ENCODE assay signal across 18 cellular contexts in genomic region chr12:67929373-67929772, GRCh38. TPM values are rescaled to one million over a fixed set of nuclear protein-coding genes. Genes with fewer than 3 reads are reported as not detected.
"Had no signal": no experiment of that assay in that cellular context is flagged by ENCODE, and none has a peak within 500 bp of the region (broad histone marks: within the 10 kb centered on the region; RNA-seq: fewer than 3 reads in every experiment).

No MANE protein-coding gene starts in this region.

- H3K4me1 ChIP-seq: breast epithelium had no signal

- H3K27me3 ChIP-seq: breast epithelium, suprapubic skin had no signal

- H3K36me3 Mint-ChIP-seq: activated naive CD8-positive, alpha-beta T cell treated with anti-CD3 and anti-CD28 coated beads, Interleukin-2, amount 10 ng/mL, durations not matched to agents 7 days and 5 days; naive thymus-derived CD4-positive, alpha-beta T cell; T-cell; type B pancreatic cell had no signal

- ATAC-seq: activated CD4-positive, CD25-positive, alpha-beta regulatory T cell treated with anti-CD3 and anti-CD28 coated beads, Interleukin-2, amount 50 U/mL, for 24 hours; esophagus mucosa; naive thymus-derived CD4-positive, alpha-beta T cell; stimulated activated naive CD8-positive, alpha-beta T cell treated with anti-CD3 and anti-CD28 coated beads, Interleukin-15, Interleukin-2, amounts not matched to agents 100 U/mL and 50 U/mL, for 24 hours; T-cell had no signal

- H3K4me1 Mint-ChIP-seq: activated naive CD8-positive, alpha-beta T cell treated with anti-CD3 and anti-CD28 coated beads, Interleukin-2, amount 10 ng/mL, durations not matched to agents 7 days and 5 days had no signal

- DNase-seq: activated CD4-positive, alpha-beta T cell treated with anti-CD3 and anti-CD28 coated beads, Interleukin-2, amount 50 U/mL, for 1 hour; activated naive CD4-positive, alpha-beta T cell; activated naive CD8-positive, alpha-beta T cell treated with anti-CD3 and anti-CD28 coated beads, Interleukin-2, amount 10 ng/mL, durations not matched to agents 7 days and 5 days; anterior cingulate cortex; midbrain; naive thymus-derived CD4-positive, alpha-beta T cell; posterior cingulate gyrus; stimulated activated naive CD8-positive, alpha-beta T cell treated with anti-CD3 and anti-CD28 coated beads, Interleukin-15, Interleukin-2, amounts not matched to agents 100 U/mL and 50 U/mL, for 24 hours; T-cell; T1000 had no signal

- H3K9me3 ChIP-seq: breast epithelium, suprapubic skin had no signal

- H3K4me3 Mint-ChIP-seq: activated naive CD8-positive, alpha-beta T cell treated with anti-CD3 and anti-CD28 coated beads, Interleukin-2, amount 10 ng/mL, durations not matched to agents 7 days and 5 days; naive thymus-derived CD4-positive, alpha-beta T cell; T-cell; type B pancreatic cell had no signal

- H3K4me2 ChIP-seq: smooth muscle cell had no signal

- H3K4me3 ChIP-seq: breast epithelium, lung, smooth muscle cell, suprapubic skin had no signal

- H3K27ac ChIP-seq: breast epithelium had no signal

- H3K9me3 Mint-ChIP-seq: activated naive CD8-positive, alpha-beta T cell treated with anti-CD3 and anti-CD28 coated beads, Interleukin-2, amount 10 ng/mL, durations not matched to agents 7 days and 5 days; naive thymus-derived CD4-positive, alpha-beta T cell; T-cell; type B pancreatic cell had no signal

- H3K27ac Mint-ChIP-seq: activated naive CD8-positive, alpha-beta T cell treated with anti-CD3 and anti-CD28 coated beads, Interleukin-2, amount 10 ng/mL, durations not matched to agents 7 days and 5 days; naive thymus-derived CD4-positive, alpha-beta T cell; T-cell; type B pancreatic cell had no signal

- FAIRE-seq: endometrium had no signal

- H3K36me3 ChIP-seq: breast epithelium, suprapubic skin had no signal

- H3K27me3 Mint-ChIP-seq: activated naive CD8-positive, alpha-beta T cell treated with anti-CD3 and anti-CD28 coated beads, Interleukin-2, amount 10 ng/mL, durations not matched to agents 7 days and 5 days had no signal

RNA-seq across cellular contexts. Expression of gene IFNG-AS1, which starts 59.9 kb away (rescaled TPM):
- total RNA-seq: esophagus mucosa, suprapubic skin had no signal
